ENCODE assay signal across 10 cellular contexts in genomic region chr10:96835826-96836365, GRCh38. TPM values are rescaled to one million over a fixed set of nuclear protein-coding genes. Genes with fewer than 3 reads are reported as not detected.
A peak's percentile ranks its signal among the peaks of the same experiment; 100 is the strongest.
DNase-seq lines count a peak whose midpoint lies in the region; TF ChIP-seq lines count a peak whose summit lies in the region.
"Had no signal": no experiment of that assay in that cellular context is flagged by ENCODE, and none has a peak within 500 bp of the region (broad histone marks: within the 10 kb centered on the region; RNA-seq: fewer than 3 reads in every experiment).

No MANE protein-coding gene starts in this region.

- H3K4me1 Mint-ChIP-seq in Calu3 (ENCODE audit: low read depth, unreplicated experiment): peaks cover 38% of the 10 kb centered on the region
- peaks cover 28% of the 10 kb centered on the region for H3K4me1 Mint-ChIP-seq in neural progenitor cell
- H3K4me1 Mint-ChIP-seq in activated CD4-positive, alpha-beta memory T cell treated with anti-CD3 and anti-CD28 coated beads, Interleukin-2, amount 10 ng/mL, durations not matched to agents 7 days and 5 days: peaks cover 49% of the 10 kb centered on the region

- DNase-seq in Calu3 (no peak), choroid plexus epithelial cell (ENCODE audit: low read depth) (peak; percentile 62), neural progenitor cell (ENCODE audit: low spot score) (no peak), A172 (ENCODE audit: low spot score) (no peak), NCI-H524 treated with DMSO at 0.1 percent for 48 hours (lab: John Stamatoyannopoulos, UW) (no peak), DMS153 treated with DMSO at 0.1 percent for 48 hours (lab: John Stamatoyannopoulos, UW; ENCODE audit: unreplicated experiment) (no peak)
- no peak for DNase-seq in activated CD4-positive, alpha-beta memory T cell treated with anti-CD3 and anti-CD28 coated beads, Interleukin-2, amount 10 ng/mL, durations not matched to agents 7 days and 5 days
- DNase-seq: amniotic stem cell, NCI-H748 treated with DMSO at 0.1 percent for 48 hours had no signal

- H3K36me3 ChIP-seq in KMS-11 (ENCODE audit: insufficient read depth): 0 out of 2 replicates have a peak, but pooled peaks cover 3% of the 10 kb centered on the region
- peaks cover 7% of the 10 kb centered on the region for H3K36me3 ChIP-seq in neural progenitor cell

- TF ChIP-seq CTCF in Calu3 (IDR thresholded peaks at IDR 0.05; ENCODE audit: unreplicated experiment): no peak
- no peak for TF ChIP-seq CTCF in KMS-11 (conservative IDR thresholded peaks at IDR 0.05; ENCODE audit: low read depth, low read length)
- no peak for TF ChIP-seq CTCF in choroid plexus epithelial cell (conservative IDR thresholded peaks at IDR 0.05; ENCODE audit: low read depth, low read length)
- no peak for TF ChIP-seq CTCF in neural progenitor cell (IDR thresholded peaks at IDR 0.05)

- H3K4me1 ChIP-seq in KMS-11 (ENCODE audit: low read depth, poor library complexity, severe bottlenecking) (peaks cover 47% of the 10 kb centered on the region), neural progenitor cell (peaks cover 17% of the 10 kb centered on the region)

- no peaks in the 10 kb centered on the region for H3K9me3 Mint-ChIP-seq in Calu3 (ENCODE audit: low read depth, unreplicated experiment)
- H3K9me3 Mint-ChIP-seq in neural progenitor cell: peaks cover 21% of the 10 kb centered on the region
- no peaks in the 10 kb centered on the region for H3K9me3 Mint-ChIP-seq in activated CD4-positive, alpha-beta memory T cell treated with anti-CD3 and anti-CD28 coated beads, Interleukin-2, amount 10 ng/mL, durations not matched to agents 7 days and 5 days

- no peak overlapping the region for H2AFZ ChIP-seq in KMS-11 (ENCODE audit: low read depth)
- H2AFZ ChIP-seq in neural progenitor cell (replicated peaks): no peak overlapping the region

- no peak overlapping the region for H3K4me3 ChIP-seq in KMS-11 (IDR thresholded peaks at IDR 0.05; ENCODE audit: insufficient read depth, low read depth, low read length)
- no peak overlapping the region for H3K4me3 ChIP-seq in choroid plexus epithelial cell (ENCODE audit: low read depth, low read length)
- H3K4me3 ChIP-seq in neural progenitor cell: no peak overlapping the region

- H3K4me2 ChIP-seq in KMS-11: peak overlapping the region; percentile 86
- H3K4me2 ChIP-seq in neural progenitor cell: peak overlapping the region; percentile 95

- H3K27me3 Mint-ChIP-seq in Calu3 (ENCODE audit: unreplicated experiment) (no peaks in the 10 kb centered on the region), neural progenitor cell (ENCODE audit: insufficient read depth, low read depth) (peaks cover 5% of the 10 kb centered on the region)
- H3K27me3 Mint-ChIP-seq in activated CD4-positive, alpha-beta memory T cell treated with anti-CD3 and anti-CD28 coated beads, Interleukin-2, amount 10 ng/mL, durations not matched to agents 7 days and 5 days: no peaks in the 10 kb centered on the region

- intact Hi-C loops in Calu3 (cut with micrococcal nuclease; ENCODE audit: unreplicated experiment): loop anchor here (10.0 kb wide), 1 partner anchor 461 kb away; no protein-coding TSS in a partner anchor

- H3K4me3 Mint-ChIP-seq in Calu3 (ENCODE audit: low read depth, unreplicated experiment) (peak overlapping the region; percentile 92), neural progenitor cell (peak overlapping the region; percentile 71)
- H3K4me3 Mint-ChIP-seq in activated CD4-positive, alpha-beta memory T cell treated with anti-CD3 and anti-CD28 coated beads, Interleukin-2, amount 10 ng/mL, durations not matched to agents 7 days and 5 days: no peak overlapping the region

- H3K79me2 ChIP-seq in KMS-11 (ENCODE audit: insufficient read depth, low read depth) (peaks cover 81% of the 10 kb centered on the region), neural progenitor cell (ENCODE audit: low read depth) (peaks cover 74% of the 10 kb centered on the region)

- no peaks in the 10 kb centered on the region for H3K9me3 ChIP-seq in neural progenitor cell (ENCODE audit: low read depth)

- H3K27ac Mint-ChIP-seq in Calu3 (ENCODE audit: unreplicated experiment) (peak overlapping the region; percentile 73), neural progenitor cell (no peak overlapping the region)
- H3K27ac Mint-ChIP-seq in activated CD4-positive, alpha-beta memory T cell treated with anti-CD3 and anti-CD28 coated beads, Interleukin-2, amount 10 ng/mL, durations not matched to agents 7 days and 5 days: no peak overlapping the region

- H3K27me3 ChIP-seq in KMS-11 (ENCODE audit: insufficient read depth, low read depth) (no peaks in the 10 kb centered on the region), neural progenitor cell (no peaks in the 10 kb centered on the region)

- H3F3A ChIP-seq in neural progenitor cell (ENCODE audit: low read depth): peaks cover 30% of the 10 kb centered on the region

- CTCF ChIA-PET in Calu3 (lab: Charles Lee): interaction anchor here (0.7 kb wide), 1 partner anchor 19 kb away, joined by 3 read pairs; no protein-coding TSS in a partner anchor
- CTCF ChIA-PET in activated CD4-positive, alpha-beta memory T cell treated with anti-CD3 and anti-CD28 coated beads, Interleukin-2, amount 10 ng/mL, durations not matched to agents 7 days and 5 days (lab: Charles Lee): interaction anchor here (1.1 kb wide), 1 partner anchor 189 kb away, joined by 4 read pairs; no protein-coding TSS in a partner anchor

- H3K9ac ChIP-seq in KMS-11: no peak overlapping the region; the same call in 1 of the 2 replicates
- no peak overlapping the region for H3K9ac ChIP-seq in neural progenitor cell

- H3K27ac ChIP-seq in KMS-11: peak overlapping the region; percentile 42
- H3K27ac ChIP-seq in neural progenitor cell: no peak overlapping the region

- BruUV-seq in Calu3 (replicated peaks; lab: Mats Ljungman, UMichigan): no TSS peak

- H3K36me3 Mint-ChIP-seq in Calu3 (ENCODE audit: insufficient read depth, unreplicated experiment): peaks cover 35% of the 10 kb centered on the region
- H3K36me3 Mint-ChIP-seq in neural progenitor cell: peaks cover 41% of the 10 kb centered on the region
- H3K36me3 Mint-ChIP-seq in activated CD4-positive, alpha-beta memory T cell treated with anti-CD3 and anti-CD28 coated beads, Interleukin-2, amount 10 ng/mL, durations not matched to agents 7 days and 5 days (ENCODE audit: low read depth): peaks cover 21% of the 10 kb centered on the region

- POLR2A ChIA-PET in activated CD4-positive, alpha-beta memory T cell treated with anti-CD3 and anti-CD28 coated beads, Interleukin-2, amount 10 ng/mL, durations not matched to agents 7 days and 5 days (lab: Charles Lee): no interaction called here

- H4K20me1 ChIP-seq in KMS-11 (ENCODE audit: insufficient read depth) (peaks cover 19% of the 10 kb centered on the region), neural progenitor cell (ENCODE audit: low read depth) (peaks cover 58% of the 10 kb centered on the region)

RNA-seq across cellular contexts. Expression of gene LCOR, which starts 3.8 kb away (rescaled TPM):
- total RNA-seq in Calu3 (2022) (50.1 and 52.8 TPM in 2 replicates), neural progenitor cell (ENCODE audit: low replicate concordance) (24.9 and 35.3 TPM in 2 replicates)
- total RNA-seq in activated CD4-positive, alpha-beta memory T cell treated with anti-CD3 and anti-CD28 coated beads, Interleukin-2, amount 10 ng/mL, durations not matched to agents 7 days and 5 days: 10 to 100 TPM; 25.2 to 25.7 TPM
- total RNA-seq in A172 (2014; rRNA removed; shearing (Covaris generic)): 15.4 and 15.8 TPM in 2 replicates
